8 cellular contexts compared by ENCODE assay signal in the genomic region with DNA sequence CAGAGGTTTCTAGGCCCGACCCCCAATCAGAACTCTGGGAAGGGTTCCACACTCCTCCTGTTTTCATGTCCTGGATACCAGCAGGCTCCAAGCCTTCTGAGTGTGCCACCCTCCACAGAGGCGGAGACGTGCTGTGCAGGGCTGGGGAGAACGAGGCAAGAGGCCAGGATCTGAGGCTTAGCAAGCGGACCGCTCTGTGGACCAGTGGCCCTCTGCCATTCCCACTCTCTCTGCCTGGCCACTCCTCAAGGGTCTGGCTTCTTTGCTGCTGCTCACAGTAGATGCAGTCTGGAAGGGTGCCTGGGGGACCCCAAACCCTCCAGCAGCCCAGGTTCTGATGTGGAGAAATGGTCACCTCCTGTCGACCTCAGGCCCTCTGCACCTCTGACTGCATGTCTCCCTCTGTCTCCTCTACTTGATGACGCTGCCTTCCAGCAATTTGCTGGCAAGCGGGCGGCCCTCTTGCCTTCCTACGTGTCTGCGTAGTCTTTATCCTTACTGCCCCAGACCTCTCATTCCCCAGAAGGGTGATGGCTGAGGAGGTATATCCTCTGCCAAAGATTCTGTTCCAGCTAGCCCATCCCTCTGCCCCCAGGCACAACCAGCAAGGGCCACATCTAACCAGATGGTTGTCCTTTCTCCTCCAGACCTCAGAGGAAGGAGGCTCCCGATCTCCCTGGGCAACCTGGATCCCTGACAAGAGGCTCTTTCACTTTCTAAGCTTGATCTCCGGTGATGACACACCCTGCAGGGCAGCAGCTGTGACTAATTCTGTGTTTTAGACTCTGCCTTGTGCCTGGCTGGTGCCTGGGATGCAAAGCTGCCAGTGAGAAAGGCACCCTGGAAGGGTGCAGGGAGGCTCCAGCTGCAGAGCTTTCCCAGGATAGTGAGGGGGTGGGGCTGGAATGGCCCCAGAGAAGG.
DNase-seq lines count a peak whose midpoint lies in the region; ATAC-seq and TF ChIP-seq lines count a peak whose summit lies in the region.

No MANE protein-coding gene starts in this region.

- H3K27ac ChIP-seq in skeletal muscle tissue (ENCODE audit: low read depth, low read length), result peak overlapping the region; percentile 62

- DNase-seq in 8988T, result peak; percentile 95
- DNase-seq in H4 (ENCODE audit: low spot score), result peak; percentile 95
- DNase-seq in SW480 (ENCODE audit: low spot score), result peak; percentile 71
- DNase-seq in foreskin fibroblast, result peak; percentile 89 to 96
- DNase-seq in HuH-7 (ENCODE audit: low spot score), result no peak
- DNase-seq in GDM1 (lab: John Stamatoyannopoulos, UW), result no peak

- peaks cover 2 to 7% (median 7%) of the 10 kb centered on the region in 3 donors for H3K36me3 ChIP-seq in skeletal muscle tissue (ENCODE audit: control insufficient read depth in 3 of 3, insufficient read depth in 3 of 3, low read length in 3 of 3)

- H3K27me3 ChIP-seq in skeletal muscle tissue (ENCODE audit: control insufficient read depth in 3 of 3, insufficient read depth in 3 of 3, low read length in 3 of 3), result no peaks in the 10 kb centered on the region

- ATAC-seq in HG03025 (IDR thresholded peaks at IDR 0.05; ENCODE audit: low FRiP score, unreplicated experiment), result no peak

- TF ChIP-seq CTCF in foreskin fibroblast (IDR thresholded peaks at IDR 0.05; ENCODE audit: low read depth, low read length), result no peak

- H3K9me3 ChIP-seq in skeletal muscle tissue (ENCODE audit: control insufficient read depth in 3 of 3, low read length in 3 of 3), result no peaks in the 10 kb centered on the region

- peak overlapping the region in 2 of 3 donors; percentile 32 to 45 for H3K9ac ChIP-seq in skeletal muscle tissue (ENCODE audit: low read depth in 1 of 3, low read length in 3 of 3)

- peaks cover 13 to 27% (median 15%) of the 10 kb centered on the region in 3 donors for H3K4me1 ChIP-seq in skeletal muscle tissue (ENCODE audit: control insufficient read depth in 3 of 3, insufficient read depth in 3 of 3, low read length in 3 of 3)

- H3K4me3 ChIP-seq in foreskin fibroblast (ENCODE audit: low read depth in 1 of 2, low read length in 2 of 2) (peak overlapping the region; percentile 7 to 19), skeletal muscle tissue (ENCODE audit: low read length in 3 of 3) (no peak overlapping the region)

Comparison
In these comparisons a context has a peak if more than half of its experiments do, and no peak if none do; other contexts are left out.
1. DNase-seq: peak in 8988T (single experiment), H4 (single experiment), SW480 (single experiment) and foreskin fibroblast (2 of 2); none in HuH-7 (single experiment) and GDM1 (single experiment).
2. H3K4me3 ChIP-seq: peak in foreskin fibroblast (2 of 2); none in skeletal muscle tissue (0 of 3).